16 cellular contexts compared by ENCODE assay signal in the genomic region with DNA sequence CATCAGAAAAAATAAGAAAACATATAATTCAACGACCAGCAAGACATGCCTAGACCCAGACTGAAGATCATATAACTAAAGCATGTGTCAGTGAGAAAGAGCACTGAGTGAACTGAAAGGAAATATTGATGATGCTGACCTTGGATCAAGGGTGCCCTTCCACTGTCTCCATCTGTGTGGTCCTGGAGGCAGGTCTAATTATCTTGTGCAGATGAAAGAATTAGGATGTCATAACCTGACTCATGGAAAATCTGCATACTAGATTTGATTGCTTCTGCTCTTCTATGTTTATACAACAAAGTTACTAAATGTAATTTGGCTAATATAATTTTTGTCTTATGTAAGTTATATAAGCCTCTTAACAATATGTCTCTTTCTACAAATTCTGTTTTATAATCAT.
DNase-seq lines count a peak whose midpoint lies in the region; ATAC-seq lines count a peak whose summit lies in the region.
"Had no signal": no experiment of that assay in that cellular context is flagged by ENCODE, and none has a peak within 500 bp of the region (broad histone marks: within the 10 kb centered on the region; RNA-seq: fewer than 3 reads in every experiment).

No MANE protein-coding gene starts in this region.

- no peak overlapping the region for H3K27ac Mint-ChIP-seq in activated naive CD4-positive, alpha-beta T cell treated with anti-CD3 and anti-CD28 coated beads, Interleukin-2, amount 50 U/mL, for 72 hours
- H3K27ac Mint-ChIP-seq in activated CD4-positive, alpha-beta memory T cell treated with anti-CD3 and anti-CD28 coated beads for 36 hours: no peak overlapping the region
- H3K27ac Mint-ChIP-seq: CD8-positive, alpha-beta memory T cell had no signal

- H3K4me1 ChIP-seq in adipocyte (ENCODE audit: control insufficient read depth, insufficient read depth, low read length) (peaks cover 35% of the 10 kb centered on the region), subcutaneous abdominal adipose tissue (ENCODE audit: control insufficient read depth in 5 of 5, insufficient read depth in 5 of 5, low read length in 5 of 5) (peaks cover 0 to 19% (median 0%) of the 10 kb centered on the region in 5 donors)

- no peaks in the 10 kb centered on the region for H3K27me3 ChIP-seq in adipocyte (replicated peaks; ENCODE audit: control insufficient read depth, insufficient read depth, low read length)
- no peaks in the 10 kb centered on the region for H3K27me3 ChIP-seq in subcutaneous abdominal adipose tissue (ENCODE audit: control insufficient read depth in 5 of 5, insufficient read depth in 4 of 5, low read length in 5 of 5)

- H3K4me3 ChIP-seq in adipocyte (ENCODE audit: low read length): no peak overlapping the region
- H3K4me3 ChIP-seq in subcutaneous abdominal adipose tissue (ENCODE audit: low read depth in 1 of 5, low read length in 5 of 5): no peak overlapping the region

- peaks cover 6 to 15% of the 10 kb centered on the region in 2 donors for H3K36me3 Mint-ChIP-seq in activated naive CD4-positive, alpha-beta T cell treated with anti-CD3 and anti-CD28 coated beads, Interleukin-2, amount 50 U/mL, for 72 hours
- peaks cover 3% of the 10 kb centered on the region for H3K36me3 Mint-ChIP-seq in activated CD4-positive, alpha-beta memory T cell treated with anti-CD3 and anti-CD28 coated beads for 36 hours

- no peak for DNase-seq in activated naive CD4-positive, alpha-beta T cell treated with anti-CD3 and anti-CD28 coated beads, Interleukin-2, amount 50 U/mL, for 72 hours (ENCODE audit: low spot score in 2 of 2)
- no peak for DNase-seq in activated naive CD4-positive, alpha-beta T cell treated with anti-CD3 and anti-CD28 coated beads, Interleukin-2, amount 50 U/mL, for 16 hours
- DNase-seq in adipocyte (ENCODE audit: low read depth) (peak; percentile 43), lung microvascular endothelial cell (ENCODE audit: low read depth in 2 of 2) (peak; percentile 17 to 24), NCI-H1105 treated with DMSO at 0.1 percent for 48 hours (lab: John Stamatoyannopoulos, UW) (no peak)
- no peak for DNase-seq in activated CD4-positive, alpha-beta memory T cell treated with anti-CD3 and anti-CD28 coated beads for 36 hours
- DNase-seq: activated CD8-positive, alpha-beta memory T cell treated with anti-CD3 and anti-CD28 coated beads, Interleukin-2, amount 50 U/mL, for 4 hours; CD8-positive, alpha-beta memory T cell; cerebellar nuclear complex; hypothalamus; naive thymus-derived CD8-positive, alpha-beta T cell; NCI-H1048; NCI-H2227 treated with DMSO at 0.1 percent for 48 hours; WERI-Rb-1 had no signal

- H3K9me3 ChIP-seq in adipocyte (ENCODE audit: control insufficient read depth, low read length): no peaks in the 10 kb centered on the region
- no peaks in the 10 kb centered on the region for H3K9me3 ChIP-seq in subcutaneous abdominal adipose tissue (ENCODE audit: control insufficient read depth in 5 of 5, low read length in 5 of 5)

- peak; percentile 30 to 54 for ATAC-seq in activated naive CD4-positive, alpha-beta T cell treated with anti-CD3 and anti-CD28 coated beads, Interleukin-2, amount 50 U/mL, for 72 hours
- no peak for ATAC-seq in GM21528 (IDR thresholded peaks at IDR 0.05; ENCODE audit: low FRiP score, unreplicated experiment)
- ATAC-seq: naive thymus-derived CD8-positive, alpha-beta T cell had no signal

- no peak overlapping the region for H3K4me3 Mint-ChIP-seq in activated CD4-positive, alpha-beta memory T cell treated with anti-CD3 and anti-CD28 coated beads for 36 hours
- H3K4me3 Mint-ChIP-seq: CD8-positive, alpha-beta memory T cell had no signal

- H3K9me3 Mint-ChIP-seq in activated naive CD4-positive, alpha-beta T cell treated with anti-CD3 and anti-CD28 coated beads, Interleukin-2, amount 50 U/mL, for 72 hours: peaks cover 0 to 10% of the 10 kb centered on the region in 2 donors
- H3K9me3 Mint-ChIP-seq in activated CD4-positive, alpha-beta memory T cell treated with anti-CD3 and anti-CD28 coated beads for 36 hours: peaks cover 6% of the 10 kb centered on the region

- POLR2A ChIA-PET in activated CD4-positive, alpha-beta memory T cell treated with anti-CD3 and anti-CD28 coated beads for 36 hours (lab: Charles Lee): no interaction called here

- H3K36me3 ChIP-seq in adipocyte (ENCODE audit: control insufficient read depth, insufficient read depth, low read length, severe bottlenecking): no peaks in the 10 kb centered on the region
- no peaks in the 10 kb centered on the region for H3K36me3 ChIP-seq in subcutaneous abdominal adipose tissue (ENCODE audit: control insufficient read depth in 5 of 5, insufficient read depth in 5 of 5, low read length in 5 of 5)
- H3K36me3 ChIP-seq: WERI-Rb-1 had no signal

- peaks cover 39% of the 10 kb centered on the region for H3K4me1 Mint-ChIP-seq in activated CD4-positive, alpha-beta memory T cell treated with anti-CD3 and anti-CD28 coated beads for 36 hours (ENCODE audit: low read depth)

- CTCF ChIA-PET in activated CD4-positive, alpha-beta memory T cell treated with anti-CD3 and anti-CD28 coated beads for 36 hours (lab: Charles Lee): interaction anchor here (0.9 to 1.0 kb wide), 2 partner anchors 12 to 22 kb away, joined by 3 to 5 read pairs; no protein-coding TSS in a partner anchor

- intact Hi-C loops in activated CD4-positive, alpha-beta memory T cell treated with anti-CD3 and anti-CD28 coated beads for 36 hours (cut with micrococcal nuclease): loop anchor here (10.0 kb wide), 1 partner anchor 733 kb away; no protein-coding TSS in a partner anchor

- H3K9ac ChIP-seq in adipocyte (ENCODE audit: low read length) (peak overlapping the region; percentile 22), subcutaneous abdominal adipose tissue (ENCODE audit: low read length in 5 of 5) (no peak overlapping the region)

- H3K27ac ChIP-seq in subcutaneous abdominal adipose tissue (ENCODE audit: low read depth, low read length): peak overlapping the region; percentile 10
- H3K27ac ChIP-seq: WERI-Rb-1 had no signal

- H3K27me3 Mint-ChIP-seq in activated CD4-positive, alpha-beta memory T cell treated with anti-CD3 and anti-CD28 coated beads for 36 hours: no peaks in the 10 kb centered on the region
- H3K27me3 Mint-ChIP-seq: CD8-positive, alpha-beta memory T cell; naive thymus-derived CD8-positive, alpha-beta T cell had no signal

Comparison
In these comparisons a context has a peak if more than half of its experiments do, and no peak if none do; other contexts are left out.
1. DNase-seq: peak in adipocyte (single experiment) and lung microvascular endothelial cell (2 of 2); none in activated naive CD4-positive, alpha-beta T cell treated with anti-CD3 and anti-CD28 coated beads, Interleukin-2, amount 50 U/mL, for 72 hours (0 of 2), activated naive CD4-positive, alpha-beta T cell treated with anti-CD3 and anti-CD28 coated beads, Interleukin-2, amount 50 U/mL, for 16 hours (single experiment), NCI-H1105 treated with DMSO at 0.1 percent for 48 hours (single experiment) and activated CD4-positive, alpha-beta memory T cell treated with anti-CD3 and anti-CD28 coated beads for 36 hours (single experiment).